17 cellular contexts compared by ENCODE assay signal in the genomic region with DNA sequence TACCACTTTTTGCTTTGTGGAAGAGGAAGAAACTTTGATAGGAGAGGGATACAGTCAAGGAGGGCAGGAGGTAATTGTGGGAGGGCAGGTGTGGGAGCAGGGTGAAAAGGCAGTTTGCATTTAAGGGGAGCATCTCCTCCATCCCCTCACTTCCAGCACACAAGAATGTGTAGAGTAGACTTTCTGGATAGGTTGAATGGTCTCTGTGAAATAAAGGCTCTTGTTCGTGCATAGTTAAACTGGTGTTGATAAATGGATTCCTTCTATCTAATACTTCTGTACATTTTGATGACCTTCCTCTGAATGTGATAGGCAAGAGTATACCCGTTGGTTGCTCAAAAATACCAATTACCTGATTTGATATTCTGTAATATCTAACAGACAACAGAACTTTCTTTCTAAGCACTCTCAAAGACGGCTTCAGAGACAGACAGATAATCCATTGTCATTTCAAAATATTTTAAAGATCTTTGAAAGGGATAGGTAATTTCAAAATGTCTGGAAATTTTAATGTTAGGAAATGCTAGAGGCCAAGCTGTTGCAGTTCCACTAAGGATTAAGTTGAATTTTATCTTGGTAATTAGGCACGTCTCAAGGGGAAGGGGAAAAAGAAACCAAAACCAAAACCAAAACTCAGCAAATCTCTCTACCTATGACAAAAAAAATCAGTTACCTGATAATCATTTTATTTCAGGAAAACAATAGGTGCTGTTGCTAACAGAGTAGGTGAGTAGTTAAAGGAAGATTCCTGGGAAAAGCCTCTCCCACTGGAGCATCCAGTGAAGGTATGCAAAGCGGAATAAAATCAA.
DNase-seq lines count a peak whose midpoint lies in the region; ATAC-seq and TF ChIP-seq lines count a peak whose summit lies in the region.
"Had no signal": no experiment of that assay in that cellular context is flagged by ENCODE, and none has a peak within 500 bp of the region (broad histone marks: within the 10 kb centered on the region; RNA-seq: fewer than 3 reads in every experiment).

No MANE protein-coding gene starts in this region.

- H3K9me3 ChIP-seq in OCI-LY3 (ENCODE audit: insufficient read depth, low read length) (no peaks in the 10 kb centered on the region), testis (no peaks in the 10 kb centered on the region)
- H3K9me3 ChIP-seq: A549, left lung, psoas muscle, stomach had no signal

- H3K36me3 ChIP-seq in OCI-LY3 (replicated peaks; ENCODE audit: low read depth, low read length) (no peaks in the 10 kb centered on the region), testis (ENCODE audit: low read depth, missing control alignments) (no peaks in the 10 kb centered on the region)
- H3K36me3 ChIP-seq: left lung, stomach, WERI-Rb-1 had no signal

- peak overlapping the region; percentile 69 for H3K4me3 Mint-ChIP-seq in activated CD8-positive, alpha-beta memory T cell treated with anti-CD3 and anti-CD28 coated beads, Interleukin-2, amount 10 ng/mL, durations not matched to agents 7 days and 5 days
- peak overlapping the region; percentile 56 for H3K4me3 Mint-ChIP-seq in activated naive CD8-positive, alpha-beta T cell treated with anti-CD3 and anti-CD28 coated beads for 36 hours
- peak overlapping the region; percentile 81 for H3K4me3 Mint-ChIP-seq in natural killer cell
- H3K4me3 Mint-ChIP-seq in stimulated activated naive B cell treated with anti-CD40 and anti-IgM and Interleukin-4, amounts not matched to agents 10 μg/mL and 1 μg/mL and 100 μg/mL, for 72 hours = peak overlapping the region in 1 of 2 donors; percentile 27

- DNase-seq in activated CD8-positive, alpha-beta memory T cell treated with anti-CD3 and anti-CD28 coated beads, Interleukin-2, amount 10 ng/mL, durations not matched to agents 7 days and 5 days = no peak
- no peak for DNase-seq in activated CD8-positive, alpha-beta memory T cell treated with anti-CD3 and anti-CD28 coated beads for 24 hours
- DNase-seq in activated naive CD8-positive, alpha-beta T cell treated with anti-CD3 and anti-CD28 coated beads for 36 hours = no peak
- DNase-seq in natural killer cell (no peak), GM20000 (ENCODE audit: low spot score) (no peak), testis (no peak)
- no peak for DNase-seq in stimulated activated naive B cell treated with anti-CD40 and anti-IgM and Interleukin-4, amounts not matched to agents 10 μg/mL and 1 μg/mL and 100 μg/mL, for 72 hours
- DNase-seq: anterior cingulate cortex, foreskin keratinocyte, left lung, NCI-H2029 treated with DMSO at 0.1 percent for 48 hours, NCI-H524 treated with DMSO at 0.1 percent for 48 hours, psoas muscle, stomach, WERI-Rb-1 had no signal

- peak overlapping the region; percentile 48 for H3K4me2 ChIP-seq in OCI-LY3 (ENCODE audit: low read length)
- H3K4me2 ChIP-seq: A549 had no signal

- no peak overlapping the region for H3K9ac ChIP-seq in OCI-LY3 (ENCODE audit: low read length)

- no peaks in the 10 kb centered on the region for H4K20me1 ChIP-seq in OCI-LY3 (ENCODE audit: insufficient read depth, low read length)

- H3K27me3 ChIP-seq in OCI-LY3 (ENCODE audit: low read depth, low read length) = peaks cover 9% of the 10 kb centered on the region; the same call in 1 of the 2 replicates
- no peaks in the 10 kb centered on the region for H3K27me3 ChIP-seq in testis
- H3K27me3 ChIP-seq: foreskin keratinocyte, left lung, stomach had no signal

- no peaks in the 10 kb centered on the region for H3K27me3 Mint-ChIP-seq in activated CD8-positive, alpha-beta memory T cell treated with anti-CD3 and anti-CD28 coated beads, Interleukin-2, amount 10 ng/mL, durations not matched to agents 7 days and 5 days
- no peaks in the 10 kb centered on the region for H3K27me3 Mint-ChIP-seq in activated naive CD8-positive, alpha-beta T cell treated with anti-CD3 and anti-CD28 coated beads for 36 hours
- H3K27me3 Mint-ChIP-seq in natural killer cell (ENCODE audit: low read depth in 2 of 2) = peaks cover 0 to 3% of the 10 kb centered on the region in 2 donors
- H3K27me3 Mint-ChIP-seq in stimulated activated naive B cell treated with anti-CD40 and anti-IgM and Interleukin-4, amounts not matched to agents 10 μg/mL and 1 μg/mL and 100 μg/mL, for 72 hours = no peaks in the 10 kb centered on the region

- H3K4me3 ChIP-seq in OCI-LY3 (ENCODE audit: low read length) = peak overlapping the region; percentile 26; the same call in 1 of the 2 replicates
- no peak overlapping the region for H3K4me3 ChIP-seq in testis
- H3K4me3 ChIP-seq: A549, left lung, psoas muscle, stomach had no signal

- H3K36me3 Mint-ChIP-seq in activated CD8-positive, alpha-beta memory T cell treated with anti-CD3 and anti-CD28 coated beads, Interleukin-2, amount 10 ng/mL, durations not matched to agents 7 days and 5 days = peaks cover 5% of the 10 kb centered on the region
- H3K36me3 Mint-ChIP-seq in activated naive CD8-positive, alpha-beta T cell treated with anti-CD3 and anti-CD28 coated beads for 36 hours = peaks cover 2% of the 10 kb centered on the region
- no peaks in the 10 kb centered on the region for H3K36me3 Mint-ChIP-seq in natural killer cell
- no peaks in the 10 kb centered on the region for H3K36me3 Mint-ChIP-seq in stimulated activated naive B cell treated with anti-CD40 and anti-IgM and Interleukin-4, amounts not matched to agents 10 μg/mL and 1 μg/mL and 100 μg/mL, for 72 hours

- peak; percentile 61 for ATAC-seq in activated CD8-positive, alpha-beta memory T cell treated with anti-CD3 and anti-CD28 coated beads, Interleukin-2, amount 10 ng/mL, durations not matched to agents 7 days and 5 days
- peak in 1 of 3 donors; percentile 49 for ATAC-seq in natural killer cell
- no peak for ATAC-seq in stimulated activated naive B cell treated with anti-CD40 and anti-IgM and Interleukin-4, amounts not matched to agents 10 μg/mL and 1 μg/mL and 100 μg/mL, for 72 hours (replicated peaks)
- ATAC-seq: A549, foreskin keratinocyte, left lung, psoas muscle had no signal

- WGBS in testis, 2 donors = 69 to 70% methylated on average over 5 of the region's 5 CpGs

- H3K27ac Mint-ChIP-seq in activated CD8-positive, alpha-beta memory T cell treated with anti-CD3 and anti-CD28 coated beads, Interleukin-2, amount 10 ng/mL, durations not matched to agents 7 days and 5 days = peak overlapping the region; percentile 80
- H3K27ac Mint-ChIP-seq in activated naive CD8-positive, alpha-beta T cell treated with anti-CD3 and anti-CD28 coated beads for 36 hours = peak overlapping the region; percentile 61
- H3K27ac Mint-ChIP-seq in natural killer cell = peak overlapping the region; percentile 24 to 79
- no peak overlapping the region for H3K27ac Mint-ChIP-seq in stimulated activated naive B cell treated with anti-CD40 and anti-IgM and Interleukin-4, amounts not matched to agents 10 μg/mL and 1 μg/mL and 100 μg/mL, for 72 hours

- H2AFZ ChIP-seq in OCI-LY3 (ENCODE audit: low read depth, low read length) = peak overlapping the region; percentile 48; the same call in 1 of the 2 replicates

- no peak for TF ChIP-seq POLR2A in testis (IDR thresholded peaks at IDR 0.05)

- H3K27ac ChIP-seq in OCI-LY3 (ENCODE audit: low read length) (no peak overlapping the region), testis (no peak overlapping the region)
- H3K27ac ChIP-seq: A549, foreskin keratinocyte, left lung, psoas muscle, stomach, WERI-Rb-1 had no signal

- CTCF ChIA-PET in activated CD8-positive, alpha-beta memory T cell treated with anti-CD3 and anti-CD28 coated beads, Interleukin-2, amount 10 ng/mL, durations not matched to agents 7 days and 5 days (lab: Charles Lee) = interaction anchor here (1.3 to 1.9 kb wide), 2 partner anchors 16 to 17 kb away, joined by 3 to 8 read pairs; no protein-coding TSS in a partner anchor

- H3K4me1 ChIP-seq in OCI-LY3 (ENCODE audit: low read length) (peaks cover 26% of the 10 kb centered on the region), testis (no peaks in the 10 kb centered on the region)
- H3K4me1 ChIP-seq: A549, foreskin keratinocyte, left lung, psoas muscle, stomach had no signal

- H3K4me1 Mint-ChIP-seq in activated CD8-positive, alpha-beta memory T cell treated with anti-CD3 and anti-CD28 coated beads, Interleukin-2, amount 10 ng/mL, durations not matched to agents 7 days and 5 days = peaks cover 40% of the 10 kb centered on the region
- peaks cover 36% of the 10 kb centered on the region for H3K4me1 Mint-ChIP-seq in activated naive CD8-positive, alpha-beta T cell treated with anti-CD3 and anti-CD28 coated beads for 36 hours
- H3K4me1 Mint-ChIP-seq in natural killer cell = peaks cover 10 to 15% of the 10 kb centered on the region in 2 donors
- H3K4me1 Mint-ChIP-seq in stimulated activated naive B cell treated with anti-CD40 and anti-IgM and Interleukin-4, amounts not matched to agents 10 μg/mL and 1 μg/mL and 100 μg/mL, for 72 hours = peaks cover 34 to 36% of the 10 kb centered on the region in 2 donors

- TF ChIP-seq CTCF in OCI-LY3 (IDR thresholded peaks at IDR 0.05; ENCODE audit: low read depth, low read length) = no peak
- TF ChIP-seq CTCF in natural killer cell (IDR thresholded peaks at IDR 0.05) = no peak
- no peak for TF ChIP-seq CTCF in GM20000 (IDR thresholded peaks at IDR 0.05; ENCODE audit: extremely low read depth, missing control alignments)
- TF ChIP-seq CTCF in testis (IDR thresholded peaks at IDR 0.05) = no peak

- H3K9me3 Mint-ChIP-seq in activated CD8-positive, alpha-beta memory T cell treated with anti-CD3 and anti-CD28 coated beads, Interleukin-2, amount 10 ng/mL, durations not matched to agents 7 days and 5 days (ENCODE audit: low read depth) = no peaks in the 10 kb centered on the region
- H3K9me3 Mint-ChIP-seq in activated naive CD8-positive, alpha-beta T cell treated with anti-CD3 and anti-CD28 coated beads for 36 hours = peaks cover 3% of the 10 kb centered on the region
- no peaks in the 10 kb centered on the region for H3K9me3 Mint-ChIP-seq in natural killer cell
- no peaks in the 10 kb centered on the region for H3K9me3 Mint-ChIP-seq in stimulated activated naive B cell treated with anti-CD40 and anti-IgM and Interleukin-4, amounts not matched to agents 10 μg/mL and 1 μg/mL and 100 μg/mL, for 72 hours

- H3K79me2 ChIP-seq in OCI-LY3 (ENCODE audit: low read length) = no peaks in the 10 kb centered on the region

- intact Hi-C loops in natural killer cell (cut with micrococcal nuclease) = no loop called here
- intact Hi-C loops in testis (cut with DNase I; ENCODE audit: low total_unique reads) = no loop called here
